ENCODE assay signal across 24 cellular contexts in genomic region chr4:73525611-73526010, GRCh38. TPM values are rescaled to one million over a fixed set of nuclear protein-coding genes. Genes with fewer than 3 reads are reported as not detected.
"Had no signal": no experiment of that assay in that cellular context is flagged by ENCODE, and none has a peak within 500 bp of the region (broad histone marks: within the 10 kb centered on the region; RNA-seq: fewer than 3 reads in every experiment).

No MANE protein-coding gene starts in this region.

- H3K4me3 ChIP-seq: SJSA1 had no signal

- H3K4me1 ChIP-seq: SJSA1 had no signal

- H3K9me3 ChIP-seq: SJSA1, SK-N-SH had no signal

- H3K27me3 ChIP-seq: SJSA1 had no signal

- H3K4me2 ChIP-seq: KMS-11, SK-N-SH had no signal

- H3K9ac ChIP-seq: KMS-11, SK-N-SH had no signal

- H3K36me3 ChIP-seq: SJSA1 had no signal

- H3K27ac ChIP-seq: KMS-11, SJSA1 had no signal

- FAIRE-seq: HepG2, RCC 7860 had no signal

- DNase-seq: IMR-90, Kasumi-1, MM.1S, NCI-H1048, NCI-H1105, NCI-H1436 treated with DMSO at 0.1 percent for 48 hours, NCI-H187, NCI-H2029, NCI-H2081 treated with DMSO at 0.1 percent for 48 hours, NCI-H2171 treated with DMSO at 0.1 percent for 48 hours, NCI-H345, NCI-H446 treated with DMSO at 0.1 percent for 48 hours, NCI-H510A treated with DMSO at 0.1 percent for 48 hours, NCI-H526, Right ventricle myocardium superior, RPMI8226, SIG-M5, SK-N-SH, SW 1271, T-cell had no signal

RNA-seq across cellular contexts. Expression of gene AFM, which starts 44.1 kb away (rescaled TPM):
- polyA plus RNA-seq: IMR-90, SK-N-SH had no signal
